In genomic region chr5:99449786-99450185, GRCh38 we compare ENCODE assay signal across 23 cellular contexts.
DNase-seq lines count a peak whose midpoint lies in the region; ATAC-seq and TF ChIP-seq lines count a peak whose summit lies in the region.
"Had no signal": no experiment of that assay in that cellular context is flagged by ENCODE, and none has a peak within 500 bp of the region (broad histone marks: within the 10 kb centered on the region; RNA-seq: fewer than 3 reads in every experiment).

No MANE protein-coding gene starts in this region.

- DNase-seq in DMS 273 (lab: John Stamatoyannopoulos, UW; ENCODE audit: unreplicated experiment) (peak; percentile 79), MG63 (peak; percentile 7), epidermal melanocyte (ENCODE audit: insufficient read length, low spot score) (peak; percentile 15), mesendoderm (no peak), stomach (no peak)
- no peak for DNase-seq in activated T-cell treated with anti-CD3 and anti-CD28 coated beads, Interleukin-2, amount 50 U/mL, for 72 hours
- DNase-seq: activated CD4-positive, alpha-beta T cell treated with anti-CD3 and anti-CD28 coated beads, Interleukin-2, amount 50 U/mL, for 4 hours; activated effector memory CD4-positive, alpha-beta T cell treated with anti-CD3 and anti-CD28 coated beads, Interleukin-2, amount 50 U/mL, for 16 hours; activated naive CD8-positive, alpha-beta T cell treated with anti-CD3 and anti-CD28 coated beads, Interleukin-2, amount 50 U/mL, for 24 hours; DMS53; esophagus squamous epithelium; GOT3; NCI-H1694 treated with DMSO at 0.1 percent for 48 hours; NCI-H526; right cardiac atrium; testis had no signal

- H3K23ac ChIP-seq in mesendoderm (ENCODE audit: low read length), result no peak overlapping the region

- ATAC-seq in HG03520 (IDR thresholded peaks at IDR 0.05; ENCODE audit: unreplicated experiment) (no peak), HG02642 (IDR thresholded peaks at IDR 0.05; ENCODE audit: poor library complexity, unreplicated experiment) (no peak)
- no peak for ATAC-seq in activated T-cell treated with anti-CD3 and anti-CD28 coated beads, Interleukin-2, amount 50 U/mL, for 72 hours (replicated peaks in 1 of 2)
- ATAC-seq: activated naive CD8-positive, alpha-beta T cell treated with anti-CD3 and anti-CD28 coated beads, Interleukin-2, amount 50 U/mL, for 24 hours; K562; right cardiac atrium; SK-N-SH treated with all-trans-retinoic acid at 6 μM for 48 hours had no signal

- no peak for TF ChIP-seq CTCF in stomach (IDR thresholded peaks at IDR 0.05)

- no peak overlapping the region for H3K27ac Mint-ChIP-seq in activated T-cell treated with anti-CD3 and anti-CD28 coated beads, Interleukin-2, amount 50 U/mL, for 72 hours
- H3K27ac Mint-ChIP-seq: activated naive CD8-positive, alpha-beta T cell treated with anti-CD3 and anti-CD28 coated beads, Interleukin-2, amount 50 U/mL, for 24 hours; T-helper 2 cell treated with Interferon-gamma antibody and Interleukin-4, amounts not matched to agents 5 μg/mL and 100 μg/mL, for 36 hours had no signal

- H3K9me3 ChIP-seq in MG63, result no peaks in the 10 kb centered on the region
- no peaks in the 10 kb centered on the region for H3K9me3 ChIP-seq in stomach
- H3K9me3 ChIP-seq: esophagus squamous epithelium, testis had no signal

- no peak overlapping the region for H2BK120ac ChIP-seq in mesendoderm (ENCODE audit: low read depth, low read length)

- no peak overlapping the region for H3K18ac ChIP-seq in mesendoderm (ENCODE audit: low read length)

- H2BK5ac ChIP-seq in mesendoderm (ENCODE audit: low read length), result no peak overlapping the region

- no peak for TF ChIP-seq POLR2A in stomach (IDR thresholded peaks at IDR 0.05)

- intact Hi-C loops in stomach (cut with DNase I; ENCODE audit: low total_unique reads), result no loop called here

- no peak overlapping the region for H3K4me3 Mint-ChIP-seq in activated T-cell treated with anti-CD3 and anti-CD28 coated beads, Interleukin-2, amount 50 U/mL, for 72 hours
- H3K4me3 Mint-ChIP-seq: activated naive CD8-positive, alpha-beta T cell treated with anti-CD3 and anti-CD28 coated beads, Interleukin-2, amount 50 U/mL, for 24 hours; T-helper 2 cell treated with Interferon-gamma antibody and Interleukin-4, amounts not matched to agents 5 μg/mL and 100 μg/mL, for 36 hours had no signal

- no peaks in the 10 kb centered on the region for H3K4me1 Mint-ChIP-seq in activated T-cell treated with anti-CD3 and anti-CD28 coated beads, Interleukin-2, amount 50 U/mL, for 72 hours (ENCODE audit: low read depth)
- H3K4me1 Mint-ChIP-seq: activated naive CD8-positive, alpha-beta T cell treated with anti-CD3 and anti-CD28 coated beads, Interleukin-2, amount 50 U/mL, for 24 hours had no signal

- H3K79me1 ChIP-seq in mesendoderm (ENCODE audit: low read length), result no peaks in the 10 kb centered on the region

- H3K36me3 Mint-ChIP-seq in activated T-cell treated with anti-CD3 and anti-CD28 coated beads, Interleukin-2, amount 50 U/mL, for 72 hours (ENCODE audit: insufficient read depth in 2 of 2), result no peaks in the 10 kb centered on the region

- H3K27ac ChIP-seq in mesendoderm (ENCODE audit: low read depth, low read length), result no peak overlapping the region
- H3K27ac ChIP-seq in stomach, result no peak overlapping the region
- H3K27ac ChIP-seq: cardiac muscle cell, esophagus squamous epithelium, RWPE1, testis had no signal

- H3K4me1 ChIP-seq in mesendoderm (ENCODE audit: control insufficient read depth, low read depth, low read length), result no peaks in the 10 kb centered on the region
- H3K4me1 ChIP-seq in stomach, result peaks cover 0 to 8% (median 3%) of the 10 kb centered on the region in 4 donors
- H3K4me1 ChIP-seq: esophagus squamous epithelium, testis had no signal

- no peak overlapping the region for H3K9ac ChIP-seq in mesendoderm (ENCODE audit: low read length)

- H4K8ac ChIP-seq in mesendoderm (ENCODE audit: low read depth, low read length), result peak overlapping the region; percentile 39

- no peak for TF ChIP-seq EP300 in stomach (IDR thresholded peaks at IDR 0.05)

- no peak overlapping the region for H3K4me3 ChIP-seq in MG63
- H3K4me3 ChIP-seq in mesendoderm (ENCODE audit: low read length), result no peak overlapping the region
- H3K4me3 ChIP-seq in stomach, result no peak overlapping the region
- H3K4me3 ChIP-seq: cardiac muscle cell, esophagus squamous epithelium, K562, testis had no signal

- no peaks in the 10 kb centered on the region for H3K27me3 Mint-ChIP-seq in activated T-cell treated with anti-CD3 and anti-CD28 coated beads, Interleukin-2, amount 50 U/mL, for 72 hours (ENCODE audit: low read depth)
- H3K27me3 Mint-ChIP-seq: activated naive CD8-positive, alpha-beta T cell treated with anti-CD3 and anti-CD28 coated beads, Interleukin-2, amount 50 U/mL, for 24 hours had no signal

- H3K4me2 ChIP-seq in mesendoderm (ENCODE audit: low read length), result no peak overlapping the region

- no peak overlapping the region for H3K4ac ChIP-seq in mesendoderm (ENCODE audit: low read depth, low read length)

- H3K36me3 ChIP-seq in MG63 (no peaks in the 10 kb centered on the region), mesendoderm (ENCODE audit: control insufficient read depth, insufficient read depth, low read length) (no peaks in the 10 kb centered on the region), stomach (no peaks in the 10 kb centered on the region)
- H3K36me3 ChIP-seq: cardiac muscle cell, esophagus squamous epithelium had no signal

- H2BK15ac ChIP-seq in mesendoderm (replicated peaks; ENCODE audit: low read depth), result no peak overlapping the region

- H2AK5ac ChIP-seq in mesendoderm (ENCODE audit: low read length), result no peak overlapping the region

- no peak overlapping the region for H3K56ac ChIP-seq in mesendoderm (ENCODE audit: low read length)

- H4K5ac ChIP-seq in mesendoderm (ENCODE audit: low read length), result no peak overlapping the region

- no peaks in the 10 kb centered on the region for H3K9me3 Mint-ChIP-seq in activated T-cell treated with anti-CD3 and anti-CD28 coated beads, Interleukin-2, amount 50 U/mL, for 72 hours
- H3K9me3 Mint-ChIP-seq: activated naive CD8-positive, alpha-beta T cell treated with anti-CD3 and anti-CD28 coated beads, Interleukin-2, amount 50 U/mL, for 24 hours; T-helper 2 cell treated with Interferon-gamma antibody and Interleukin-4, amounts not matched to agents 5 μg/mL and 100 μg/mL, for 36 hours had no signal

- no CpG with 5 or more reads among the region's 3 CpGs for WGBS in mesendoderm (ENCODE audit: extremely low coverage, insufficient coverage, low lambda C conversion rate)
- 68 to 80% (median 75%) methylated on average over 3 of the region's 3 CpGs for WGBS in stomach, 5 donors

- H3K79me2 ChIP-seq in mesendoderm (ENCODE audit: control insufficient read depth, insufficient read depth, low read length), result no peaks in the 10 kb centered on the region

- no peaks in the 10 kb centered on the region for H3K27me3 ChIP-seq in MG63
- no peaks in the 10 kb centered on the region for H3K27me3 ChIP-seq in mesendoderm (ENCODE audit: insufficient read depth, low read length, poor library complexity)
- no peaks in the 10 kb centered on the region for H3K27me3 ChIP-seq in stomach
- H3K27me3 ChIP-seq: cardiac muscle cell, esophagus squamous epithelium, testis had no signal

Comparison
In these comparisons a context has a peak if more than half of its experiments do, and no peak if none do; other contexts are left out.
1. DNase-seq: peak in DMS 273 (single experiment), MG63 (single experiment) and epidermal melanocyte (single experiment); none in mesendoderm (single experiment), activated T-cell treated with anti-CD3 and anti-CD28 coated beads, Interleukin-2, amount 50 U/mL, for 72 hours (0 of 2) and stomach (single experiment).